1 cellular context compared by ENCODE assay signal in genomic region chr4:1863297-1864033, GRCh38.
TF ChIP-seq lines count a peak whose summit lies in the region.

No MANE protein-coding gene starts in this region.

TF ChIP-seq in HepG2, 621 proteins besides CTCF, POLR2A, EP300 and RAD21 (continued from another document and continues in another):
- TF ChIP-seq ZBTB40 (IDR thresholded peaks at IDR 0.05) (no peak), ZBTB40 (CRISPR knock-in tag; IDR thresholded peaks at IDR 0.05) (no peak), ZNF138 (CRISPR knock-in tag; IDR thresholded peaks at IDR 0.05; ENCODE audit: low read depth) (no peak), BATF2 (CRISPR knock-in tag; IDR thresholded peaks at IDR 0.05) (no peak), ZNF639 (CRISPR knock-in tag; conservative IDR thresholded peaks at IDR 0.05) (no peak), ZNF710 (CRISPR knock-in tag; IDR thresholded peaks at IDR 0.05; ENCODE audit: borderline replicate concordance) (no peak), ZFP36L1 (CRISPR knock-in tag; IDR thresholded peaks at IDR 0.05) (peak; percentile 37; the same call in 1 of the 2 replicates), PPARG (CRISPR knock-in tag; conservative IDR thresholded peaks at IDR 0.05) (no peak), ZNF367 (CRISPR knock-in tag; IDR thresholded peaks at IDR 0.05; ENCODE audit: borderline replicate concordance) (no peak), EED (CRISPR knock-in tag; IDR thresholded peaks at IDR 0.05) (0 out of 2 replicates have a peak, but pooled peaks have one; percentile 14), ZNF446 (CRISPR knock-in tag; IDR thresholded peaks at IDR 0.05) (no peak), ZNF724P (CRISPR knock-in tag; IDR thresholded peaks at IDR 0.05; ENCODE audit: borderline replicate concordance) (no peak), ATRX (CRISPR knock-in tag; IDR thresholded peaks at IDR 0.05; ENCODE audit: borderline replicate concordance) (no peak), RFX1 (IDR thresholded peaks at IDR 0.05) (no peak), FOXA3 (CRISPR knock-in tag; IDR thresholded peaks at IDR 0.05) (no peak), ZHX1 (CRISPR knock-in tag; IDR thresholded peaks at IDR 0.05; ENCODE audit: low read depth) (no peak), ZNF512B (CRISPR knock-in tag; IDR thresholded peaks at IDR 0.05; ENCODE audit: borderline replicate concordance) (no peak), MYPOP (CRISPR knock-in tag; IDR thresholded peaks at IDR 0.05) (no peak), NFKB2 (CRISPR knock-in tag; IDR thresholded peaks at IDR 0.05; ENCODE audit: borderline replicate concordance) (no peak; the same call in 1 of the 2 replicates), HBP1 (CRISPR knock-in tag; IDR thresholded peaks at IDR 0.05; ENCODE audit: low read depth) (no peak), FOSL1 (CRISPR knock-in tag; IDR thresholded peaks at IDR 0.05; ENCODE audit: borderline replicate concordance) (no peak), ZNF263 (CRISPR knock-in tag; IDR thresholded peaks at IDR 0.05) (peak; percentile 85), ZNF891 (CRISPR knock-in tag; IDR thresholded peaks at IDR 0.05) (no peak), SSRP1 (CRISPR knock-in tag; IDR thresholded peaks at IDR 0.05) (no peak), ZBTB10 (CRISPR knock-in tag; IDR thresholded peaks at IDR 0.05; ENCODE audit: borderline replicate concordance) (no peak), TARDBP (CRISPR knock-in tag; IDR thresholded peaks at IDR 0.05) (peak; percentile 61; the same call in 1 of the 2 replicates), ZNF598 (CRISPR knock-in tag; IDR thresholded peaks at IDR 0.05; ENCODE audit: borderline replicate concordance) (no peak)
